8 cellular contexts compared by ENCODE assay signal in genomic region chr1:150576794-150577556, GRCh38. TPM values are rescaled to one million over a fixed set of nuclear protein-coding genes. Genes with fewer than 3 reads are reported as not detected.
DNase-seq lines count a peak whose midpoint lies in the region; ATAC-seq and TF ChIP-seq lines count a peak whose summit lies in the region.

No MANE protein-coding gene starts in this region.

- DNase-seq in PC-9: no peak
- DNase-seq in epithelial cell of prostate (ENCODE audit: low read depth, low spot score): no peak
- peak; percentile 73 for DNase-seq in osteoblast (ENCODE audit: insufficient read length, low spot score, missing footprints)
- DNase-seq in NCI-H1105 treated with DMSO at 0.1 percent for 48 hours (lab: John Stamatoyannopoulos, UW): no peak
- no peak for DNase-seq in NCI-H2081 (lab: John Stamatoyannopoulos, UW)

- H3K36me3 ChIP-seq in DOHH2 (ENCODE audit: control insufficient read depth, low read length) (peaks cover 74% of the 10 kb centered on the region), PC-9 (ENCODE audit: low read depth) (peaks cover 66% of the 10 kb centered on the region), osteoblast (ENCODE audit: insufficient read depth, low read length) (peaks cover 65% of the 10 kb centered on the region)

- H3K27ac ChIP-seq in DOHH2 (ENCODE audit: low read depth, low read length): 0 out of 2 replicates have a peak overlapping the region, but pooled peaks have one; percentile 79
- peak overlapping the region; percentile 93 for H3K27ac ChIP-seq in PC-9
- peak overlapping the region; percentile 100 for H3K27ac ChIP-seq in epithelial cell of prostate
- H3K27ac ChIP-seq in osteoblast (ENCODE audit: low read depth, low read length): peak overlapping the region; percentile 98

- H2AFZ ChIP-seq in PC-9 (no peak overlapping the region), osteoblast (ENCODE audit: low read length) (no peak overlapping the region)

- intact Hi-C loops in PC-9 (cut with micrococcal nuclease; ENCODE audit: unreplicated experiment): loop anchor here (5.0 kb wide), 1 partner anchor 235 kb away; no protein-coding TSS in a partner anchor

- peaks cover 45% of the 10 kb centered on the region for H4K20me1 ChIP-seq in DOHH2 (ENCODE audit: control insufficient read depth, insufficient read depth, low read depth, low read length)
- H4K20me1 ChIP-seq in PC-9 (ENCODE audit: insufficient read depth): peaks cover 68% of the 10 kb centered on the region
- peaks cover 59% of the 10 kb centered on the region for H4K20me1 ChIP-seq in osteoblast (ENCODE audit: insufficient read depth, low read length)

- H3K9me2 ChIP-seq in DOHH2 (replicated peaks; ENCODE audit: control insufficient read depth, low read length) (no peaks in the 10 kb centered on the region), PC-9 (ENCODE audit: insufficient read depth) (no peaks in the 10 kb centered on the region)

- CTCF ChIA-PET in PC-9 (lab: Charles Lee): interaction anchor here (0.6 kb wide), 1 partner anchor 13 kb away, joined by 7 read pairs; no protein-coding TSS in a partner anchor

- ATAC-seq in GM21619 (IDR thresholded peaks at IDR 0.05; ENCODE audit: unreplicated experiment) (no peak), GM18870 (IDR thresholded peaks at IDR 0.05; ENCODE audit: unreplicated experiment) (no peak)

- H3K27me3 ChIP-seq in DOHH2 (ENCODE audit: control insufficient read depth, low read length) (no peaks in the 10 kb centered on the region), PC-9 (ENCODE audit: insufficient read depth, low read depth) (no peaks in the 10 kb centered on the region), osteoblast (ENCODE audit: insufficient read depth, low read length) (no peaks in the 10 kb centered on the region)

- peaks cover 65% of the 10 kb centered on the region for H3K4me1 ChIP-seq in DOHH2 (ENCODE audit: control insufficient read depth, low read length)
- peaks cover 51% of the 10 kb centered on the region for H3K4me1 ChIP-seq in PC-9 (replicated peaks; ENCODE audit: insufficient read depth)
- peaks cover 40% of the 10 kb centered on the region for H3K4me1 ChIP-seq in osteoblast (ENCODE audit: insufficient read depth, low read length)

- no TSS peak for BruUV-seq in PC-9 (replicated peaks; lab: Mats Ljungman, UMichigan)

- H3K4me2 ChIP-seq in DOHH2 (ENCODE audit: low read length) (peak overlapping the region; percentile 90), PC-9 (peak overlapping the region; percentile 95), osteoblast (ENCODE audit: insufficient read depth, low read length) (peak overlapping the region; percentile 96)

- POLR2A ChIA-PET in PC-9 (lab: Charles Lee; ENCODE audit: unreplicated experiment): interaction anchor here (0.6 to 1.1 kb wide), 7 partner anchors 9 to 685 kb away, joined by 3 to 13 read pairs (median 4); no protein-coding TSS in a partner anchor

- H3K79me2 ChIP-seq in DOHH2 (ENCODE audit: control insufficient read depth, low read length) (peaks cover 78% of the 10 kb centered on the region), PC-9 (ENCODE audit: low read depth) (peaks cover 81% of the 10 kb centered on the region), osteoblast (ENCODE audit: insufficient read depth, low read length) (peaks cover 80% of the 10 kb centered on the region)

- TF ChIP-seq CTCF in DOHH2 (IDR thresholded peaks at IDR 0.05; ENCODE audit: low read depth, low read length, poor library complexity, severe bottlenecking) (no peak), PC-9 (conservative IDR thresholded peaks at IDR 0.05) (no peak), osteoblast (IDR thresholded peaks at IDR 0.05; ENCODE audit: extremely low read depth, low read depth, low read length) (no peak)

- peak overlapping the region; percentile 87 for H3K4me3 ChIP-seq in DOHH2 (ENCODE audit: low read length)
- peak overlapping the region; percentile 73 for H3K4me3 ChIP-seq in PC-9
- peak overlapping the region; percentile 99 for H3K4me3 ChIP-seq in osteoblast (ENCODE audit: insufficient read depth, low read length)

- H3K9me3 ChIP-seq in DOHH2 (ENCODE audit: control insufficient read depth, insufficient read depth, low read length) (no peaks in the 10 kb centered on the region), PC-9 (ENCODE audit: insufficient read depth, low read depth) (no peaks in the 10 kb centered on the region), osteoblast (ENCODE audit: low read depth, low read length) (no peaks in the 10 kb centered on the region)

- H3F3A ChIP-seq in DOHH2 (ENCODE audit: control insufficient read depth, insufficient read depth) (peaks cover 11% of the 10 kb centered on the region), PC-9 (ENCODE audit: insufficient read depth, low read depth) (peaks cover 72% of the 10 kb centered on the region)

RNA-seq across cellular contexts. Expression of gene MCL1, which starts 2.4 kb away (rescaled TPM):
- total RNA-seq in PC-9 (2021) (145 and 178 TPM in 2 replicates), osteoblast (168 and 176 TPM in 2 replicates)

RNA-seq across cellular contexts. Expression of gene ADAMTSL4, which starts 27.8 kb away (rescaled TPM):
- total RNA-seq in PC-9 (2021) (67.9 and 76.7 TPM in 2 replicates), osteoblast (3.2 and 5.4 TPM in 2 replicates)

RNA-seq across cellular contexts. Expression of gene ENSA, which starts 52.4 kb away (rescaled TPM):
- total RNA-seq in PC-9 (2021): 229 and 263 TPM in 2 replicates
- 63.1 and 66.6 TPM in 2 replicates for total RNA-seq in osteoblast

Comparison
In these comparisons a context has a peak if more than half of its experiments do, and no peak if none do; other contexts are left out.
1. RNA of gene ADAMTSL4, which starts 27.8 kb away (total RNA-seq): 67.9 to 76.7 TPM in PC-9; 3.2 to 5.4 TPM in osteoblast; every median in the first group is over 10 times any median in the second.
2. Peak in every context shown above with its lines, with median percentiles within 50 percentile points of each other: H3K27ac ChIP-seq, H3K4me2 ChIP-seq and H3K4me3 ChIP-seq.